Comparison of ENCODE assay signal across 10 cellular contexts in genomic region chr11:34427171-34427805, GRCh38. TPM values are rescaled to one million over a fixed set of nuclear protein-coding genes. Genes with fewer than 3 reads are reported as not detected.
A peak's percentile ranks its signal among the peaks of the same experiment; 100 is the strongest.
DNase-seq lines count a peak whose midpoint lies in the region; ATAC-seq and TF ChIP-seq lines count a peak whose summit lies in the region.
"Had no signal": no experiment of that assay in that cellular context is flagged by ENCODE, and none has a peak within 500 bp of the region (broad histone marks: within the 10 kb centered on the region; RNA-seq: fewer than 3 reads in every experiment).

No MANE protein-coding gene starts in this region.

- H3K4me3 Mint-ChIP-seq in WTC11: no peak overlapping the region

- no peak for ATAC-seq in WTC11
- no peak for ATAC-seq in GM21390 (IDR thresholded peaks at IDR 0.05; ENCODE audit: unreplicated experiment)
- ATAC-seq in GM21737 (IDR thresholded peaks at IDR 0.05; ENCODE audit: unreplicated experiment): no peak

- peak; percentile 65 for DNase-seq in AG08396 (ENCODE audit: low spot score)
- DNase-seq in KG1 (lab: John Stamatoyannopoulos, UW): peak; percentile 56
- no peak for DNase-seq in WTC11 (ENCODE audit: low spot score)
- DNase-seq in kidney tubule cell (ENCODE audit: low spot score): peak; percentile 96
- DNase-seq in GM13977 (ENCODE audit: low spot score): no peak
- DNase-seq in NCI-H1930 (lab: John Stamatoyannopoulos, UW): no peak
- DNase-seq: hippocampal formation, SHP77 treated with DMSO at 0.1 percent for 48 hours had no signal

- POLR2A ChIA-PET in WTC11 (lab: Charles Lee): interaction anchor here (0.6 kb wide), 1 partner anchor 225 kb away, joined by 3 read pairs; no protein-coding TSS in a partner anchor

- CTCF ChIA-PET in WTC11 (lab: Charles Lee): interaction anchor here (0.6 kb wide), 1 partner anchor 725 kb away, joined by 3 read pairs; no protein-coding TSS in a partner anchor

- in situ Hi-C loops in GM13977 (cut with MboI; ENCODE audit: low pct_unique_long_range_greater_than_20kb, low sequenced_read_pairs, unreplicated experiment): no loop called here

- no peak overlapping the region for H3K27ac Mint-ChIP-seq in WTC11

- no peaks in the 10 kb centered on the region for H3K4me1 Mint-ChIP-seq in WTC11

- no peaks in the 10 kb centered on the region for H3K36me3 Mint-ChIP-seq in WTC11

- no peaks in the 10 kb centered on the region for H3K9me3 Mint-ChIP-seq in WTC11

- H3K27me3 Mint-ChIP-seq in WTC11 (ENCODE audit: low read depth): peaks cover 6% of the 10 kb centered on the region

- no peak for TF ChIP-seq CTCF in WTC11 (IDR thresholded peaks at IDR 0.05)
- TF ChIP-seq CTCF in GM13977 (IDR thresholded peaks at IDR 0.05; ENCODE audit: extremely low read depth, insufficient read depth, missing control alignments): no peak

TF ChIP-seq in WTC11, 78 proteins besides CTCF, POLR2A, EP300 and RAD21:
- TF ChIP-seq TP53 (CRISPR knock-in tag; IDR thresholded peaks at IDR 0.05) (no peak), HMGA2 (CRISPR knock-in tag; IDR thresholded peaks at IDR 0.05) (no peak), RELA (CRISPR knock-in tag; IDR thresholded peaks at IDR 0.05; ENCODE audit: borderline replicate concordance) (no peak), ATF3 (CRISPR knock-in tag; conservative IDR thresholded peaks at IDR 0.05) (no peak), GABPB1 (CRISPR knock-in tag; IDR thresholded peaks at IDR 0.05) (peak; percentile 96), STAT6 (CRISPR knock-in tag; conservative IDR thresholded peaks at IDR 0.05; ENCODE audit: low read depth) (no peak), IRF2 (CRISPR knock-in tag; IDR thresholded peaks at IDR 0.05; ENCODE audit: borderline replicate concordance, low read depth) (no peak)
- TF ChIP-seq, protein P1, sequence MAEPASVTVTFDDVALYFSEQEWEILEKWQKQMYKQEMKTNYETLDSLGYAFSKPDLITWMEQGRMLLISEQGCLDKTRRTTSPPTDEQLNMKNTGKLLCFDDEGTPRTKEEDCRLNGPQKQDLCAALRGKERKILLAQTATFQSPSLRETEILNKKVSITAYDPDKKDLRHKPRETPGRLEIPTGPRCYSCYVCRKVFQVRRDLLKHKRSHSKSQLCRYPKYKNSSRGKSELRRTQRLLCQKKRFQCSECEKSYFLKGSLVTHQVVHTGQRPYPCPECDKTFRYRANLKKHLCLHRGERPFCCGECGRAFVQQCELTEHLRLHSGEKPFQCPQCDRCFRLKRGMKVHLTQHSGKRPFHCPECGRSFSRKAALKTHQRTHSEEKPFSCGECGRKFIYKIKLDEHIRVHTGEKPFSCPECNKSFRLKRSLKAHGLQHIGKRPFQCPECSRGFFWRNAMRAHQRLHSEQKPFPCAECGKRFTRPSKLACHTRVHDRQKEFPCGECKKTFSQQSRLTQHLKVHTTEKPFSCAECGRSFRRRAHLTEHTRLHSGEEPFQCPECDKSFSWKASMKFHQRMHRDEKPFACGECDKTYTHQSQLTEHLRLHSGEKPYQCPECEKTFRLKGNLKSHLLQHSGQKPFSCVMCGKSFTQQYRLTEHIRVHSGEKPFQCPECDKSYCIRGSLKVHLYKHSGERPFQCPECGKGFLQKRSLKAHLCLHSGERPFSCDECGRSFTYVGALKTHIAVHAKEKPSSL (CRISPR knock-in tag; conservative IDR thresholded peaks at IDR 0.05): no peak

RNA-seq across cellular contexts. Expression of gene CAT, which starts 11.4 kb away (rescaled TPM):
- 9.3 to 13.2 TPM (median 11.5 TPM) in 3 replicates for total RNA-seq in WTC11 (2021)

Comparison
In these comparisons a context has a peak if more than half of its experiments do, and no peak if none do; other contexts are left out.
1. DNase-seq: peak in AG08396 (single experiment), KG1 (single experiment) and kidney tubule cell (single experiment); none in WTC11 (single experiment), GM13977 (single experiment) and NCI-H1930 (0 of 2).